ENCODE assay signal across 21 cellular contexts in the genomic region with DNA sequence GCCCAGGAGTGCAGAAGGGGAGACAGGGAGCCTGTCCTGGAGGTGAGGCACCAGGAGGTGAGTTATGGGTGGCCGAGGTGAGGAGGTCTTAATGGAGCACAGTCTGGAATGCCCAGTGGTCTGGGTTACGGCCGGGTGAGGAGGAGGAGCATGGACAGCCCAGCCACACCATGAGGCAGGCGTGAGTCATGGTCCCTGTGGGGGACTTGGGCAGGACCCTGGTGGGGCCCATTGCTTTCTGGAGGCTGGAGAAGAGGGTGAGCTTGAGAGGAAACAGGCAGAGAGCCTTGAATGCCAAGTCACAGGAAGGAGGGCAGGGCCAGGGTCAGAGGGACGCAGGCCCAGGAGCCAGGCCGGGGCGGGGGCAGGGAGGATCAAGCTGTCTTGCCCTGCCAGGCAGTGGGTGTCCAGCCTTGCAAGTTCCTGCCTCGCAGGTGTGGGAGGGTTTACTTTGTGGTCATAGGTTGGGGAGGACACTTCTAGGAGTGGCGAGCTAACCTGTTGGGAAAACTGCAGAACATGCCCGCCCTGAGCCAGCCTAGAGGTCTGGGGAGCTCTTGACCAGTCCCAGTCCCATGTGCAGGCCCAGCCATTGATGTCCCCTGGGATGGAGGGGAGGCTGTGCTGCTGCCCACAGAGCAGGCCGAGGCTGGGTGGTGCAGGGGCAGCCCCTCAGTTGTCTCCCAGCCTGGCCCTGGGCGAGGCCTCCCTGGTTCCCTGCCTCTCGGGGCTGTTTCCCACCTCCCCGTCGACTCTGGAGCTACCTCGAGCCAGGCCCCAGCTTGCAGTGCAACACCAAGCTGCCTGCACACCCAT. TPM values are rescaled to one million over a fixed set of nuclear protein-coding genes. Genes with fewer than 3 reads are reported as not detected.
A peak's percentile ranks its signal among the peaks of the same experiment; 100 is the strongest.
DNase-seq lines count a peak whose midpoint lies in the region; ATAC-seq and TF ChIP-seq lines count a peak whose summit lies in the region.
"Had no signal": no experiment of that assay in that cellular context is flagged by ENCODE, and none has a peak within 500 bp of the region (broad histone marks: within the 10 kb centered on the region; RNA-seq: fewer than 3 reads in every experiment).

No MANE protein-coding gene starts in this region.

- H3K27ac Mint-ChIP-seq in glutamatergic neuron (ENCODE audit: unreplicated experiment) = peak overlapping the region; percentile 38
- no peak overlapping the region for H3K27ac Mint-ChIP-seq in T-helper 2 cell treated with Interferon-gamma antibody and Interleukin-4, amounts not matched to agents 5 μg/mL and 100 μg/mL, for 36 hours
- H3K27ac Mint-ChIP-seq: GM23338, IgD-negative memory B cell had no signal

- ATAC-seq in GM19467 (IDR thresholded peaks at IDR 0.05; ENCODE audit: unreplicated experiment) = no peak
- ATAC-seq: GM12878, GM23338, HCT116, SK-N-SH treated with all-trans-retinoic acid at 6 μM for 48 hours had no signal

- TF ChIP-seq CTCF in NB4 (IDR thresholded peaks at IDR 0.05; ENCODE audit: low read depth, low read length) (no peak), glutamatergic neuron (IDR thresholded peaks at IDR 0.05; ENCODE audit: partially characterized antibody, unreplicated experiment) (no peak), GM10266 (IDR thresholded peaks at IDR 0.05; ENCODE audit: control insufficient read depth, insufficient read depth, low read depth, missing control alignments) (no peak)

- peak overlapping the region; percentile 72 for H3K4me3 Mint-ChIP-seq in glutamatergic neuron (ENCODE audit: unreplicated experiment)
- H3K4me3 Mint-ChIP-seq in T-helper 2 cell treated with Interferon-gamma antibody and Interleukin-4, amounts not matched to agents 5 μg/mL and 100 μg/mL, for 36 hours = no peak overlapping the region

- H3K4me1 Mint-ChIP-seq in glutamatergic neuron (ENCODE audit: low read depth, unreplicated experiment) = peaks cover 18% of the 10 kb centered on the region
- no peaks in the 10 kb centered on the region for H3K4me1 Mint-ChIP-seq in T-helper 2 cell treated with Interferon-gamma antibody and Interleukin-4, amounts not matched to agents 5 μg/mL and 100 μg/mL, for 36 hours (ENCODE audit: low read depth)
- H3K4me1 Mint-ChIP-seq: GM23338, IgD-negative memory B cell had no signal

- peaks cover 3% of the 10 kb centered on the region for H3K9me3 Mint-ChIP-seq in glutamatergic neuron (ENCODE audit: unreplicated experiment)
- no peaks in the 10 kb centered on the region for H3K9me3 Mint-ChIP-seq in T-helper 2 cell treated with Interferon-gamma antibody and Interleukin-4, amounts not matched to agents 5 μg/mL and 100 μg/mL, for 36 hours

- H3K36me3 Mint-ChIP-seq in glutamatergic neuron (ENCODE audit: unreplicated experiment) = peaks cover 10% of the 10 kb centered on the region
- H3K36me3 Mint-ChIP-seq in T-helper 2 cell treated with Interferon-gamma antibody and Interleukin-4, amounts not matched to agents 5 μg/mL and 100 μg/mL, for 36 hours (ENCODE audit: low read depth) = no peaks in the 10 kb centered on the region

- H3K27me3 Mint-ChIP-seq in glutamatergic neuron (ENCODE audit: unreplicated experiment) = peaks cover 14% of the 10 kb centered on the region
- H3K27me3 Mint-ChIP-seq in T-helper 2 cell treated with Interferon-gamma antibody and Interleukin-4, amounts not matched to agents 5 μg/mL and 100 μg/mL, for 36 hours (ENCODE audit: low read depth) = peaks cover 9% of the 10 kb centered on the region

- H3K4me3 ChIP-seq in NB4 (ENCODE audit: low read depth, low read length) = no peak overlapping the region
- H3K4me3 ChIP-seq: GM12878, GM23338 had no signal

- TF ChIP-seq POLR2A in NB4 (IDR thresholded peaks at IDR 0.05; ENCODE audit: extremely low read depth, insufficient read length) = no peak

- peak; percentile 48 for DNase-seq in Daoy (ENCODE audit: low read depth)
- peak; percentile 55 for DNase-seq in NB4 (ENCODE audit: low read depth)
- DNase-seq in glutamatergic neuron = no peak
- DNase-seq in T-helper 2 cell treated with Interferon-gamma antibody and Interleukin-4, amounts not matched to agents 5 μg/mL and 100 μg/mL, for 36 hours (ENCODE audit: low spot score) = no peak
- no peak for DNase-seq in hepatic stellate cell (ENCODE audit: low spot score)
- no peak for DNase-seq in GM10266 (ENCODE audit: extremely low spot score)
- DNase-seq: GDM1, Karpas-422, NCI-H1105 treated with DMSO at 0.1 percent for 48 hours, NCI-H1694 treated with DMSO at 0.1 percent for 48 hours, NCI-H226, NCI-H524, NCI-H82, RPMI8226, SIG-M5 had no signal

RNA-seq across cellular contexts. Expression of a gene that starts 2.8 kb away (rescaled TPM):
- total RNA-seq in Daoy (2014; rRNA removed; shearing (Covaris generic)) = 0.23 TPM in 1 of 2 replicates, not detected in the other
- total RNA-seq in glutamatergic neuron (ENCODE audit: unreplicated experiment) = 84.4 TPM

Comparison
In these comparisons a context has a peak if more than half of its experiments do, and no peak if none do; other contexts are left out.
1. DNase-seq: peak in Daoy (single experiment) and NB4 (single experiment); none in glutamatergic neuron (single experiment), T-helper 2 cell treated with Interferon-gamma antibody and Interleukin-4, amounts not matched to agents 5 μg/mL and 100 μg/mL, for 36 hours (single experiment), hepatic stellate cell (single experiment) and GM10266 (single experiment).
2. RNA of a gene that starts 2.8 kb away (total RNA-seq): 84.4 TPM in glutamatergic neuron (single experiment); 0.23 TPM in Daoy; every median in the first group is over 10 times any median in the second.